8 cellular contexts compared by ENCODE assay signal in the genomic region with DNA sequence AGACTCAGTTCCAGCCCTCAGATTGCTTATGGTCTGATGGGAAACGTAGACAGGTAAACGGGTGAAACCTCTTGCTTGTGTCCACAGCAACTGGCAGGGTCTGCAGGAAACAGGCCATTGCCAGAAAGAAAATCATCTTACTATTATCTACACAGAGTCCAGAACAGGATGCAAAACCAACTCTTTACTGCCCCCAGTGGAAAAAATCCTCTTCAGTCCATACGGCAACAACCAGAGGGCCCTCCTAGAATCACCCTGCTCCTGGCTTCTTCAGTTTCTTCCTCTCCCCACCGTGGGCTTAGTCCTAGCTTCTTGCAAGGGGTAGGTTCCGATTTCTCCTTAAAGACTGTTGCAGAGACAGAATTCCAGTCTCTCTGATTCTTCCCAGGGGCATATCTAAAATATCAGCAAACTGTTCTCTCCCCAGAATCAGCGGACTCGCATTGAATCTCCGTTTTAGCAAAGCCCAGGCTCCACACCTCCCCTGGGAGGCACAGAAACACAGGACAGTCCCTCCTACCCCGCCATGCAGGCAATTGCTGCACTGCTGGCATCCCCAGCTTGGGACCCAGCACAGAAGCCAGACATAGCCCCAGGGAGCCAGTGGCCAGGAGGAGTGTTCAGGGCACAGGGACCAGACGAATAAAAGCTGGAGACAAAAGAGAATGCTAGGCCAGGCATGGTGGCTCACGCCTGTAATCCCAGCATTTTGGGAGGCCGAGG. TPM values are rescaled to one million over a fixed set of nuclear protein-coding genes. Genes with fewer than 3 reads are reported as not detected.
A peak's percentile ranks its signal among the peaks of the same experiment; 100 is the strongest.
DNase-seq lines count a peak whose midpoint lies in the region; ATAC-seq and TF ChIP-seq lines count a peak whose summit lies in the region.

No MANE protein-coding gene starts in this region.

- peak; percentile 63 for TF ChIP-seq CTCF in foreskin keratinocyte (conservative IDR thresholded peaks at IDR 0.05)

- H3K4me1 ChIP-seq in foreskin keratinocyte = peaks cover 25% of the 10 kb centered on the region

- H3K27ac ChIP-seq in foreskin keratinocyte = no peak overlapping the region

- DNase-seq in DMS53 treated with DMSO at 0.1 percent for 48 hours (lab: John Stamatoyannopoulos, UW; ENCODE audit: unreplicated experiment) (peak; percentile 5), HT-29 (ENCODE audit: low spot score) (peak; percentile 26), SKM-1 (lab: John Stamatoyannopoulos, UW; ENCODE audit: unreplicated experiment) (peak; percentile 65), foreskin keratinocyte (peak in 1 of 2 donors; percentile 23), pons (ENCODE audit: low spot score) (peak; percentile 56), NCI-H1048 (lab: John Stamatoyannopoulos, UW) (no peak)
- DNase-seq in activated CD4-positive, CD25-positive, alpha-beta regulatory T cell treated with anti-CD3 and anti-CD28 coated beads, Interleukin-2, amount 50 U/mL, for 72 hours = no peak

- no peaks in the 10 kb centered on the region for H3K27me3 ChIP-seq in foreskin keratinocyte

- ATAC-seq in GM19463 (IDR thresholded peaks at IDR 0.05; ENCODE audit: unreplicated experiment) = peak; percentile 92
- peak; percentile 25 for ATAC-seq in foreskin keratinocyte

RNA-seq across cellular contexts. Expression of a gene that starts 41.0 kb away (rescaled TPM):
- 11.1 and 14.6 TPM in 2 replicates for total RNA-seq in HT-29 (2014; rRNA removed; shearing (Covaris generic))
- total RNA-seq in foreskin keratinocyte = 18.7 and 19.5 TPM in 2 replicates
- polyA plus RNA-seq in foreskin keratinocyte = 4.1 and 4.8 TPM in 2 replicates

Comparison
In these comparisons a context has a peak if more than half of its experiments do, and no peak if none do; other contexts are left out.
1. DNase-seq: peak in DMS53 treated with DMSO at 0.1 percent for 48 hours (single experiment), HT-29 (single experiment), SKM-1 (single experiment) and pons (single experiment); none in NCI-H1048 (single experiment) and activated CD4-positive, CD25-positive, alpha-beta regulatory T cell treated with anti-CD3 and anti-CD28 coated beads, Interleukin-2, amount 50 U/mL, for 72 hours (single experiment).